In the genomic region with DNA sequence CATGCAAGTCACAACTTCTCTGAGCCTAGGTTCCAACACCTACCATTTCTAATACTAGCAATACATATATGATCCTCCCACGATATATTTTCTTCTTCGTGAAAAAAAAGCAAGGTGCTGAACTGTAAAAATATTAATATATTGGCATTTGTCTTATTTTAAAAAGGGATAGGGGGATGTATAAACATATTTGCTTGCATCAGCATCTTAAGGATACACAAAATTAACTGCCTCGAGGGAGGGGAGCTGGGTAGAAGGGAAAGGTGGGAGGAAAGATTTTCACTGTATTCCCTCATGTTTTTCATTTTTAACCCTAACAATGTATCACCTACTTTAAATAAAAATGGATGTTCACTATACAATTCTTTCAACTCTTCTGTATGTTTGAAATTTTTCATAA, we compare ENCODE assay signal across 13 cellular contexts. TPM values are rescaled to one million over a fixed set of nuclear protein-coding genes. Genes with fewer than 3 reads are reported as not detected.
A peak's percentile ranks its signal among the peaks of the same experiment; 100 is the strongest.
DNase-seq lines count a peak whose midpoint lies in the region; ATAC-seq and TF ChIP-seq lines count a peak whose summit lies in the region.
"Had no signal": no experiment of that assay in that cellular context is flagged by ENCODE, and none has a peak within 500 bp of the region (broad histone marks: within the 10 kb centered on the region; RNA-seq: fewer than 3 reads in every experiment).

No MANE protein-coding gene starts in this region.

- H3K4me3 ChIP-seq in SK-N-MC, result peak overlapping the region; percentile 96
- peak overlapping the region; percentile 96 for H3K4me3 ChIP-seq in fibroblast of mammary gland (ENCODE audit: control insufficient read depth, low read depth, low read length)
- peak overlapping the region; percentile 78 for H3K4me3 ChIP-seq in smooth muscle cell

- H3K4me3 Mint-ChIP-seq in activated CD4-positive, alpha-beta T cell treated with anti-CD3 and anti-CD28 coated beads, Interleukin-2, amount 10 ng/mL, durations not matched to agents 7 days and 5 days, result no peak overlapping the region
- H3K4me3 Mint-ChIP-seq in activated CD4-positive, alpha-beta T cell treated with anti-CD3 and anti-CD28 coated beads for 36 hours, result no peak overlapping the region

- peaks cover 21% of the 10 kb centered on the region for H3K36me3 Mint-ChIP-seq in activated CD4-positive, alpha-beta T cell treated with anti-CD3 and anti-CD28 coated beads, Interleukin-2, amount 10 ng/mL, durations not matched to agents 7 days and 5 days (ENCODE audit: low read depth)
- H3K36me3 Mint-ChIP-seq in activated CD4-positive, alpha-beta T cell treated with anti-CD3 and anti-CD28 coated beads for 36 hours (ENCODE audit: low read depth), result peaks cover 34% of the 10 kb centered on the region

- H3K4me1 ChIP-seq in smooth muscle cell (ENCODE audit: low read depth), result peaks cover 20% of the 10 kb centered on the region

- no peaks in the 10 kb centered on the region for H3K27me3 Mint-ChIP-seq in activated CD4-positive, alpha-beta T cell treated with anti-CD3 and anti-CD28 coated beads, Interleukin-2, amount 10 ng/mL, durations not matched to agents 7 days and 5 days
- no peaks in the 10 kb centered on the region for H3K27me3 Mint-ChIP-seq in activated CD4-positive, alpha-beta T cell treated with anti-CD3 and anti-CD28 coated beads for 36 hours
- H3K27me3 Mint-ChIP-seq: activated naive CD8-positive, alpha-beta T cell treated with anti-CD3 and anti-CD28 coated beads for 36 hours had no signal

- no peak for ATAC-seq in activated CD4-positive, alpha-beta T cell treated with anti-CD3 and anti-CD28 coated beads for 36 hours
- ATAC-seq in GM19351 (IDR thresholded peaks at IDR 0.05; ENCODE audit: unreplicated experiment), result no peak
- ATAC-seq in GM21526 (IDR thresholded peaks at IDR 0.05; ENCODE audit: low FRiP score, unreplicated experiment), result no peak

- no peak overlapping the region for H2AFZ ChIP-seq in smooth muscle cell (ENCODE audit: low read depth)

- peak overlapping the region; percentile 85 for H3K4me2 ChIP-seq in smooth muscle cell

- H3K4me1 Mint-ChIP-seq in activated CD4-positive, alpha-beta T cell treated with anti-CD3 and anti-CD28 coated beads, Interleukin-2, amount 10 ng/mL, durations not matched to agents 7 days and 5 days, result peaks cover 27% of the 10 kb centered on the region
- H3K4me1 Mint-ChIP-seq in activated CD4-positive, alpha-beta T cell treated with anti-CD3 and anti-CD28 coated beads for 36 hours, result peaks cover 21% of the 10 kb centered on the region

- H3K79me2 ChIP-seq in smooth muscle cell (ENCODE audit: low read depth), result peaks cover 31% of the 10 kb centered on the region

- intact Hi-C loops in activated CD4-positive, alpha-beta T cell treated with anti-CD3 and anti-CD28 coated beads for 36 hours (cut with DNase I, micrococcal nuclease), result loop anchor here in 1 of 2 experiments (5.0 to 10.0 kb wide), 3 partner anchors 789 to 1794 kb away; partner anchors contain the start of genes HEG1, HSPBAP1, SLC49A4 and ZNF148

- H3K9ac ChIP-seq in SK-N-MC (ENCODE audit: insufficient read length), result peak overlapping the region; percentile 77
- H3K9ac ChIP-seq in smooth muscle cell (ENCODE audit: low read depth), result no peak overlapping the region

- DNase-seq in activated CD4-positive, alpha-beta T cell treated with anti-CD3 and anti-CD28 coated beads, Interleukin-2, amount 10 ng/mL, durations not matched to agents 7 days and 5 days, result no peak
- DNase-seq in activated CD4-positive, alpha-beta T cell treated with anti-CD3 and anti-CD28 coated beads for 36 hours, result no peak
- no peak for DNase-seq in SK-N-MC (ENCODE audit: low read depth, low spot score)
- DNase-seq in fibroblast of mammary gland (ENCODE audit: low read depth), result no peak
- no peak for DNase-seq in smooth muscle cell (lab: John Stamatoyannopoulos, UW; ENCODE audit: unreplicated experiment)
- DNase-seq in activated effector memory CD4-positive, alpha-beta T cell treated with anti-CD3 and anti-CD28 coated beads, Interleukin-2, amount 50 U/mL, for 16 hours, result no peak
- DNase-seq: activated CD4-positive, CD25-positive, alpha-beta regulatory T cell treated with anti-CD3 and anti-CD28 coated beads, Interleukin-2, amount 50 U/mL, for 72 hours; activated naive CD8-positive, alpha-beta T cell treated with anti-CD3 and anti-CD28 coated beads for 36 hours; esophagus squamous epithelium; NCI-H1092; spleen had no signal

- H3K36me3 ChIP-seq in SK-N-MC (ENCODE audit: insufficient read depth, low read length) (peaks cover 39% of the 10 kb centered on the region), smooth muscle cell (ENCODE audit: low read depth) (no peaks in the 10 kb centered on the region)

- TF ChIP-seq CTCF in fibroblast of mammary gland (conservative IDR thresholded peaks at IDR 0.05; ENCODE audit: control insufficient read depth, insufficient read depth, low read depth, low read length) (no peak), smooth muscle cell (IDR thresholded peaks at IDR 0.05; ENCODE audit: borderline replicate concordance, insufficient read depth, poor library complexity, severe bottlenecking) (no peak)

- peak overlapping the region; percentile 86 for H3K27ac Mint-ChIP-seq in activated CD4-positive, alpha-beta T cell treated with anti-CD3 and anti-CD28 coated beads, Interleukin-2, amount 10 ng/mL, durations not matched to agents 7 days and 5 days
- H3K27ac Mint-ChIP-seq in activated CD4-positive, alpha-beta T cell treated with anti-CD3 and anti-CD28 coated beads for 36 hours, result no peak overlapping the region

- CTCF ChIA-PET in activated CD4-positive, alpha-beta T cell treated with anti-CD3 and anti-CD28 coated beads, Interleukin-2, amount 10 ng/mL, durations not matched to agents 7 days and 5 days (lab: Charles Lee), result interaction anchor here (1.3 kb wide), 1 partner anchor 11 kb away, joined by 4 read pairs; no protein-coding TSS in a partner anchor
- CTCF ChIA-PET in activated CD4-positive, alpha-beta T cell treated with anti-CD3 and anti-CD28 coated beads for 36 hours (lab: Charles Lee), result interaction anchor here (0.5 to 1.7 kb wide), 4 partner anchors 13 to 265 kb away, joined by 3 to 4 read pairs (median 3); no protein-coding TSS in a partner anchor

- no peaks in the 10 kb centered on the region for H3F3A ChIP-seq in smooth muscle cell (ENCODE audit: low read depth)

- peaks cover 4% of the 10 kb centered on the region for H3K9me3 Mint-ChIP-seq in activated CD4-positive, alpha-beta T cell treated with anti-CD3 and anti-CD28 coated beads, Interleukin-2, amount 10 ng/mL, durations not matched to agents 7 days and 5 days
- no peaks in the 10 kb centered on the region for H3K9me3 Mint-ChIP-seq in activated CD4-positive, alpha-beta T cell treated with anti-CD3 and anti-CD28 coated beads for 36 hours (ENCODE audit: low read depth)
- H3K9me3 Mint-ChIP-seq: activated naive CD8-positive, alpha-beta T cell treated with anti-CD3 and anti-CD28 coated beads for 36 hours had no signal

- H3K9me3 ChIP-seq in SK-N-MC (ENCODE audit: low read depth, low read length) (no peaks in the 10 kb centered on the region), smooth muscle cell (replicated peaks; ENCODE audit: low read depth) (no peaks in the 10 kb centered on the region)
- H3K9me3 ChIP-seq: esophagus squamous epithelium, spleen had no signal

- WGBS in smooth muscle cell (ENCODE audit: low lambda C conversion rate), result 80% methylated on average over 3 of the region's 3 CpGs

- POLR2A ChIA-PET in activated CD4-positive, alpha-beta T cell treated with anti-CD3 and anti-CD28 coated beads, Interleukin-2, amount 10 ng/mL, durations not matched to agents 7 days and 5 days (lab: Charles Lee), result no interaction called here
- POLR2A ChIA-PET in activated CD4-positive, alpha-beta T cell treated with anti-CD3 and anti-CD28 coated beads for 36 hours (lab: Charles Lee), result no interaction called here

- H3K27me3 ChIP-seq in smooth muscle cell (ENCODE audit: low read depth), result no peaks in the 10 kb centered on the region
- H3K27me3 ChIP-seq: esophagus squamous epithelium, spleen had no signal

- H3K27ac ChIP-seq in SK-N-MC (no peak overlapping the region), smooth muscle cell (ENCODE audit: low read depth) (no peak overlapping the region)

- no peaks in the 10 kb centered on the region for H4K20me1 ChIP-seq in smooth muscle cell (ENCODE audit: low read depth)

RNA-seq across cellular contexts. Expression of gene HACD2, which starts 1.3 kb away (rescaled TPM):
- total RNA-seq in activated CD4-positive, alpha-beta T cell treated with anti-CD3 and anti-CD28 coated beads, Interleukin-2, amount 10 ng/mL, durations not matched to agents 7 days and 5 days, result 10 to 100 TPM; 24.3 to 28.8 TPM
- total RNA-seq in activated CD4-positive, alpha-beta T cell treated with anti-CD3 and anti-CD28 coated beads for 36 hours, result 10 to 100 TPM; 22.1 to 27.7 TPM
- total RNA-seq in smooth muscle cell, result 25.7 and 28.3 TPM in 2 replicates
- polyA plus RNA-seq in smooth muscle cell, result 9.5 and 12.3 TPM in 2 replicates
